20 cellular contexts compared by ENCODE assay signal in genomic region chr1:17944606-17945005, GRCh38.
A peak's percentile ranks its signal among the peaks of the same experiment; 100 is the strongest.
DNase-seq lines count a peak whose midpoint lies in the region; ATAC-seq, FAIRE-seq and TF ChIP-seq lines count a peak whose summit lies in the region.
"Had no signal": no experiment of that assay in that cellular context is flagged by ENCODE, and none has a peak within 500 bp of the region (broad histone marks: within the 10 kb centered on the region; RNA-seq: fewer than 3 reads in every experiment).

No MANE protein-coding gene starts in this region.

- TF ChIP-seq POLR2A in H54 (IDR thresholded peaks at IDR 0.05; ENCODE audit: low read depth, low read length), result no peak

- no peak overlapping the region for H2AFZ ChIP-seq in OCI-LY7 (ENCODE audit: low read length)

- intact Hi-C loops in posterior vena cava (cut with DNase I), result loop anchor here in 1 of 2 donors (5.0 kb wide), 1 partner anchor 808 kb away; no protein-coding TSS in a partner anchor
- intact Hi-C loops in OCI-LY7 (cut with micrococcal nuclease; ENCODE audit: unreplicated experiment), result no loop called here

- no peak overlapping the region for H3K4me3 ChIP-seq in OCI-LY7 (ENCODE audit: low read depth, low read length, poor library complexity, severe bottlenecking)
- no peak overlapping the region for H3K4me3 ChIP-seq in coronary artery
- H3K4me3 ChIP-seq: Peyer's patch had no signal

- no peak overlapping the region for H3K4me2 ChIP-seq in OCI-LY7 (ENCODE audit: low read length)
- H3K4me2 ChIP-seq: SK-N-SH had no signal

- peak; percentile 60 for ATAC-seq in WTC11

- no peaks in the 10 kb centered on the region for H3K9me3 ChIP-seq in OCI-LY7 (ENCODE audit: low read length)
- H3K9me3 ChIP-seq: Peyer's patch, SK-N-SH had no signal

- H3K4me1 Mint-ChIP-seq in WTC11, result peaks cover 6% of the 10 kb centered on the region; the same call in 1 of the 2 replicates
- H3K4me1 Mint-ChIP-seq in activated CD4-positive, alpha-beta memory T cell treated with anti-CD3 and anti-CD28 coated beads, Interleukin-2, amount 10 ng/mL, durations not matched to agents 7 days and 5 days, result no peaks in the 10 kb centered on the region
- H3K4me1 Mint-ChIP-seq: CD8-positive, alpha-beta memory T cell had no signal

- POLR2A ChIA-PET in HEK293T (lab: Yijun Ruan, JAX) (no interaction called here), WTC11 (lab: Charles Lee) (no interaction called here), OCI-LY7 (lab: Charles Lee) (no interaction called here)
- POLR2A ChIA-PET in activated CD4-positive, alpha-beta memory T cell treated with anti-CD3 and anti-CD28 coated beads, Interleukin-2, amount 10 ng/mL, durations not matched to agents 7 days and 5 days (lab: Charles Lee), result no interaction called here

- no peaks in the 10 kb centered on the region for H4K20me1 ChIP-seq in OCI-LY7 (ENCODE audit: insufficient read depth, low read length)

- no peak for TF ChIP-seq CTCF in WTC11 (IDR thresholded peaks at IDR 0.05)
- no peak for TF ChIP-seq CTCF in OCI-LY7 (conservative IDR thresholded peaks at IDR 0.05; ENCODE audit: low read length)
- no peak for TF ChIP-seq CTCF in coronary artery (IDR thresholded peaks at IDR 0.05)

- FAIRE-seq in H54 (lab: Jason Lieb, UNC), result no peak
- FAIRE-seq: G401.6 had no signal

- no peaks in the 10 kb centered on the region for H3K9me2 ChIP-seq in OCI-LY7 (ENCODE audit: insufficient read depth, low read length)
- H3K9me2 ChIP-seq: SK-N-SH had no signal

- H3K36me3 ChIP-seq in OCI-LY7 (ENCODE audit: insufficient read depth, low read length), result no peaks in the 10 kb centered on the region
- H3K36me3 ChIP-seq: Peyer's patch had no signal

- peaks cover 11% of the 10 kb centered on the region for H3K27me3 Mint-ChIP-seq in WTC11 (ENCODE audit: low read depth)
- H3K27me3 Mint-ChIP-seq in activated CD4-positive, alpha-beta memory T cell treated with anti-CD3 and anti-CD28 coated beads, Interleukin-2, amount 10 ng/mL, durations not matched to agents 7 days and 5 days, result no peaks in the 10 kb centered on the region

- no peaks in the 10 kb centered on the region for H3K9me3 Mint-ChIP-seq in WTC11
- no peaks in the 10 kb centered on the region for H3K9me3 Mint-ChIP-seq in activated CD4-positive, alpha-beta memory T cell treated with anti-CD3 and anti-CD28 coated beads, Interleukin-2, amount 10 ng/mL, durations not matched to agents 7 days and 5 days

- peak; percentile 15 for DNase-seq in H54 (ENCODE audit: insufficient read length, low spot score)
- peak; percentile 20 for DNase-seq in HEK293T (ENCODE audit: extremely low spot score)
- no peak for DNase-seq in WTC11 (ENCODE audit: low spot score)
- DNase-seq in posterior vena cava (ENCODE audit: low spot score), result peak; percentile 11
- no peak for DNase-seq in OCI-LY7 (ENCODE audit: low spot score)
- no peak for DNase-seq in activated CD4-positive, alpha-beta memory T cell treated with anti-CD3 and anti-CD28 coated beads, Interleukin-2, amount 10 ng/mL, durations not matched to agents 7 days and 5 days
- no peak for DNase-seq in coronary artery (ENCODE audit: low spot score)
- DNase-seq: C1 segment of cervical spinal cord; CD8-positive, alpha-beta memory T cell; GOT3; KBM-7; MM.1S; NCI-H2029; NCI-H226; NCI-H510A; NCI-H69; Peyer's patch; SIG-M5; SK-N-SH had no signal

- no peak overlapping the region for H3K27ac Mint-ChIP-seq in WTC11
- H3K27ac Mint-ChIP-seq in activated CD4-positive, alpha-beta memory T cell treated with anti-CD3 and anti-CD28 coated beads, Interleukin-2, amount 10 ng/mL, durations not matched to agents 7 days and 5 days, result no peak overlapping the region
- H3K27ac Mint-ChIP-seq: CD8-positive, alpha-beta memory T cell had no signal

- H3K36me3 Mint-ChIP-seq in WTC11, result no peaks in the 10 kb centered on the region
- no peaks in the 10 kb centered on the region for H3K36me3 Mint-ChIP-seq in activated CD4-positive, alpha-beta memory T cell treated with anti-CD3 and anti-CD28 coated beads, Interleukin-2, amount 10 ng/mL, durations not matched to agents 7 days and 5 days (ENCODE audit: low read depth)
- H3K36me3 Mint-ChIP-seq: CD8-positive, alpha-beta memory T cell had no signal

- H3K27ac ChIP-seq in OCI-LY7 (ENCODE audit: low read depth, low read length, poor library complexity, severe bottlenecking) (no peak overlapping the region), coronary artery (no peak overlapping the region)
- H3K27ac ChIP-seq: Peyer's patch had no signal

- H3K4me3 Mint-ChIP-seq in WTC11, result no peak overlapping the region
- H3K4me3 Mint-ChIP-seq in activated CD4-positive, alpha-beta memory T cell treated with anti-CD3 and anti-CD28 coated beads, Interleukin-2, amount 10 ng/mL, durations not matched to agents 7 days and 5 days, result no peak overlapping the region
- H3K4me3 Mint-ChIP-seq: CD8-positive, alpha-beta memory T cell had no signal

- H3K79me2 ChIP-seq in OCI-LY7 (ENCODE audit: insufficient read depth, low read depth, low read length), result no peaks in the 10 kb centered on the region

- no peaks in the 10 kb centered on the region for H3K4me1 ChIP-seq in OCI-LY7 (ENCODE audit: insufficient read depth, low read length, poor library complexity, severe bottlenecking)
- H3K4me1 ChIP-seq: Peyer's patch had no signal

- BruUV-seq in OCI-LY7 (replicated peaks; lab: Mats Ljungman, UMichigan), result no TSS peak

- CTCF ChIA-PET in HEK293T (lab: Yijun Ruan, JAX), result no interaction called here
- CTCF ChIA-PET in WTC11 (lab: Charles Lee), result interaction anchor here (0.7 to 1.0 kb wide), 2 partner anchors 354 to 637 kb away, joined by 3 to 5 read pairs; no protein-coding TSS in a partner anchor
- CTCF ChIA-PET in OCI-LY7 (lab: Charles Lee; ENCODE audit: unreplicated experiment), result no interaction called here
- CTCF ChIA-PET in activated CD4-positive, alpha-beta memory T cell treated with anti-CD3 and anti-CD28 coated beads, Interleukin-2, amount 10 ng/mL, durations not matched to agents 7 days and 5 days (lab: Charles Lee), result no interaction called here

TF ChIP-seq in HEK293T, 16 proteins besides CTCF, POLR2A, EP300 and RAD21:
- TF ChIP-seq PKNOX1 (IDR thresholded peaks at IDR 0.05) (no peak), ELF4 (IDR thresholded peaks at IDR 0.05) (no peak), HDGF (IDR thresholded peaks at IDR 0.05; ENCODE audit: borderline replicate concordance) (no peak), L3MBTL2 (conservative IDR thresholded peaks at IDR 0.05) (no peak), LEF1 (IDR thresholded peaks at IDR 0.05; ENCODE audit: borderline replicate concordance) (no peak), SUZ12 (IDR thresholded peaks at IDR 0.05) (no peak), NFRKB (IDR thresholded peaks at IDR 0.05) (no peak), FOXA1 (IDR thresholded peaks at IDR 0.05) (no peak), FOXM1 (IDR thresholded peaks at IDR 0.05; ENCODE audit: borderline replicate concordance) (no peak), FOXK2 (IDR thresholded peaks at IDR 0.05) (no peak), TARDBP (IDR thresholded peaks at IDR 0.05) (no peak)

TF ChIP-seq in WTC11, 78 proteins besides CTCF, POLR2A, EP300 and RAD21:
- TF ChIP-seq NR2C2 (CRISPR knock-in tag; IDR thresholded peaks at IDR 0.05), result no peak

Comparison
In these comparisons a context has a peak if more than half of its experiments do, and no peak if none do; other contexts are left out.
1. DNase-seq: peak in H54 (single experiment), HEK293T (single experiment) and posterior vena cava (single experiment); none in WTC11 (single experiment), OCI-LY7 (single experiment), activated CD4-positive, alpha-beta memory T cell treated with anti-CD3 and anti-CD28 coated beads, Interleukin-2, amount 10 ng/mL, durations not matched to agents 7 days and 5 days (single experiment) and coronary artery (single experiment).